13 cellular contexts compared by ENCODE assay signal in the genomic region with DNA sequence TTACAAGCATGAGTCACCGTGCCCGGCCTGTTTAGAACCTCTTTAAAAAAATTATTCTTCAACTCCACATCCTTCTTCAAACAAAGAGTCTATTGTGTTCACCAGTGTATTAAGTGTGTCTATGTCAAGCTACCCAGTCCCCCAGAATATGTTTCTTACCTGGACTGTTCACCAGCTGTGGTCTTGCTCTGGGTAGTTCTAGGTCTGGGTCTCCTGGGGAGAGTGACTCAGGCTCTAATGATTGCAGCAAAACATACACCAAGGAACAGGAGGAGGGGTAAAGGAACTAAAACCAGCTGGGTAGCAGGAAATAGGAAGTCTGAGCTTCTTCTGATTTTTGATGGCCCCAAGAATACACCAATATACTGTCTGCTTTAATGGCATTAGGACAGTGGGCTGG. TPM values are rescaled to one million over a fixed set of nuclear protein-coding genes. Genes with fewer than 3 reads are reported as not detected.
A peak's percentile ranks its signal among the peaks of the same experiment; 100 is the strongest.
DNase-seq lines count a peak whose midpoint lies in the region; ATAC-seq and TF ChIP-seq lines count a peak whose summit lies in the region.
"Had no signal": no experiment of that assay in that cellular context is flagged by ENCODE, and none has a peak within 500 bp of the region (broad histone marks: within the 10 kb centered on the region; RNA-seq: fewer than 3 reads in every experiment).

A gene with protein sequence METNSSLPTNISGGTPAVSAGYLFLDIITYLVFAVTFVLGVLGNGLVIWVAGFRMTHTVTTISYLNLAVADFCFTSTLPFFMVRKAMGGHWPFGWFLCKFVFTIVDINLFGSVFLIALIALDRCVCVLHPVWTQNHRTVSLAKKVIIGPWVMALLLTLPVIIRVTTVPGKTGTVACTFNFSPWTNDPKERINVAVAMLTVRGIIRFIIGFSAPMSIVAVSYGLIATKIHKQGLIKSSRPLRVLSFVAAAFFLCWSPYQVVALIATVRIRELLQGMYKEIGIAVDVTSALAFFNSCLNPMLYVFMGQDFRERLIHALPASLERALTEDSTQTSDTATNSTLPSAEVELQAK (minus strand): TSS at position 224 of the 400 bp plus-strand sequence. CDS start 4,884 bp downstream, outside the sequence.

- no peaks in the 10 kb centered on the region for H3K9me3 ChIP-seq in right atrium auricular region

- peak within 1 kb of the TSS; percentile 57 for H3K27ac Mint-ChIP-seq in activated B cell treated with CpG ODN at 0.5 μM for 24 hours
- H3K27ac Mint-ChIP-seq in stimulated activated memory B cell treated with anti-CD40 and anti-IgM and Interleukin-4, amounts not matched to agents 10 μg/mL and 1 μg/mL and 100 μg/mL, for 72 hours = peak within 1 kb of the TSS; percentile 35

- peak within 1 kb of the TSS; percentile 28 for H3K4me3 Mint-ChIP-seq in activated B cell treated with CpG ODN at 0.5 μM for 24 hours
- no peak within 1 kb of the TSS for H3K4me3 Mint-ChIP-seq in stimulated activated memory B cell treated with anti-CD40 and anti-IgM and Interleukin-4, amounts not matched to agents 10 μg/mL and 1 μg/mL and 100 μg/mL, for 72 hours

- H3K27me3 ChIP-seq in HL-60 (ENCODE audit: insufficient read depth, poor library complexity, severe bottlenecking) (no peaks in the 10 kb centered on the region), right atrium auricular region (no peaks in the 10 kb centered on the region)

- POLR2A ChIA-PET in activated B cell treated with CpG ODN at 0.5 μM for 24 hours (lab: Charles Lee) = interaction anchor here (1.9 kb wide), 1 partner anchor 48 kb away, joined by 10 read pairs; no protein-coding TSS in a partner anchor

- H3K4me3 ChIP-seq in HL-60 (replicated peaks; ENCODE audit: insufficient read depth, low read length) (peak within 1 kb of the TSS; percentile 4), right atrium auricular region (peak within 1 kb of the TSS; percentile 11 to 21)

- intact Hi-C loops in activated B cell treated with CpG ODN at 0.5 μM for 24 hours (cut with micrococcal nuclease) = no loop called here

- H3K4me1 Mint-ChIP-seq in activated B cell treated with CpG ODN at 0.5 μM for 24 hours = peaks cover 12% of the 10 kb centered on the region
- peaks cover 15% of the 10 kb centered on the region for H3K4me1 Mint-ChIP-seq in stimulated activated memory B cell treated with anti-CD40 and anti-IgM and Interleukin-4, amounts not matched to agents 10 μg/mL and 1 μg/mL and 100 μg/mL, for 72 hours

- ATAC-seq in activated B cell treated with CpG ODN at 0.5 μM for 24 hours (ENCODE audit: low read depth) (peak; percentile 98), HG03521 (IDR thresholded peaks at IDR 0.05; ENCODE audit: unreplicated experiment) (no peak)
- peak; percentile 81 for ATAC-seq in stimulated activated memory B cell treated with anti-CD40 and anti-IgM and Interleukin-4, amounts not matched to agents 10 μg/mL and 1 μg/mL and 100 μg/mL, for 72 hours

- no peaks in the 10 kb centered on the region for H3K36me3 Mint-ChIP-seq in activated B cell treated with CpG ODN at 0.5 μM for 24 hours (ENCODE audit: low read depth)
- no peaks in the 10 kb centered on the region for H3K36me3 Mint-ChIP-seq in stimulated activated memory B cell treated with anti-CD40 and anti-IgM and Interleukin-4, amounts not matched to agents 10 μg/mL and 1 μg/mL and 100 μg/mL, for 72 hours

- H3K27me3 Mint-ChIP-seq in activated B cell treated with CpG ODN at 0.5 μM for 24 hours = no peaks in the 10 kb centered on the region
- H3K27me3 Mint-ChIP-seq in stimulated activated memory B cell treated with anti-CD40 and anti-IgM and Interleukin-4, amounts not matched to agents 10 μg/mL and 1 μg/mL and 100 μg/mL, for 72 hours = peaks cover 9% of the 10 kb centered on the region

- TF ChIP-seq CTCF in HL-60 (IDR thresholded peaks at IDR 0.05; ENCODE audit: insufficient read depth, low read length) (no peak), activated B cell treated with CpG ODN at 0.5 μM for 24 hours (IDR thresholded peaks at IDR 0.05) (no peak), right atrium auricular region (IDR thresholded peaks at IDR 0.05) (no peak)

- CTCF ChIA-PET in activated B cell treated with CpG ODN at 0.5 μM for 24 hours (lab: Charles Lee) = interaction anchor here (0.7 kb wide), 1 partner anchor 95 kb away, joined by 3 read pairs; no protein-coding TSS in a partner anchor

- no peaks in the 10 kb centered on the region for H3K4me1 ChIP-seq in right atrium auricular region

- no peaks in the 10 kb centered on the region for H3K36me3 ChIP-seq in right atrium auricular region

- peak within 1 kb of the TSS; percentile 45 for H3K27ac ChIP-seq in HL-60 (replicated peaks)
- no peak within 1 kb of the TSS for H3K27ac ChIP-seq in right atrium auricular region

- DNase-seq in HL-60 (ENCODE audit: low read depth in 1 of 2, low spot score in 1 of 2) = peak; percentile 76 to 85
- no peak for DNase-seq in activated B cell treated with CpG ODN at 0.5 μM for 24 hours
- DNase-seq in right atrium auricular region (ENCODE audit: low spot score) = no peak
- no peak for DNase-seq in T-helper 9 cell
- no peak for DNase-seq in NCI-H1436 (lab: John Stamatoyannopoulos, UW)
- no peak for DNase-seq in AG20443 (ENCODE audit: low spot score)
- DNase-seq: NCI-H1694 treated with DMSO at 0.1 percent for 48 hours; stimulated activated CD4-positive, alpha-beta T cell treated with anti-CD3 and anti-CD28 coated beads, Interleukin-2, amount 100 ng/mL, for 48 hours had no signal

- H3K9me3 Mint-ChIP-seq in activated B cell treated with CpG ODN at 0.5 μM for 24 hours = peaks cover 6% of the 10 kb centered on the region
- H3K9me3 Mint-ChIP-seq in stimulated activated memory B cell treated with anti-CD40 and anti-IgM and Interleukin-4, amounts not matched to agents 10 μg/mL and 1 μg/mL and 100 μg/mL, for 72 hours = peaks cover 20% of the 10 kb centered on the region

RNA-seq across cellular contexts. Expression of the gene that starts here (rescaled TPM):
- 0.49 TPM in 1 of 2 replicates, not detected in the other for total RNA-seq in activated B cell treated with CpG ODN at 0.5 μM for 24 hours
- 10 to 100 TPM in 1 of 2 donors, 1 to 10 TPM in 1; 4.4 to 22.7 TPM for total RNA-seq in right atrium auricular region
- total RNA-seq: dermis microvascular lymphatic vessel endothelial cell, G401, kidney epithelial cell had no signal

Comparison
In these comparisons a context has a peak if more than half of its experiments do, and no peak if none do; other contexts are left out.
1. Peak in ATAC-seq in activated B cell treated with CpG ODN at 0.5 μM for 24 hours; RNA of the gene not detected or under 1 TPM.
2. DNase-seq: peak in HL-60 (2 of 2); none in activated B cell treated with CpG ODN at 0.5 μM for 24 hours (single experiment), right atrium auricular region (single experiment), T-helper 9 cell (single experiment), NCI-H1436 (single experiment) and AG20443 (single experiment).